In genomic region chr17:64154321-64155089, GRCh38 we compare ENCODE assay signal across 14 cellular contexts. TPM values are rescaled to one million over a fixed set of nuclear protein-coding genes. Genes with fewer than 3 reads are reported as not detected.
DNase-seq lines count a peak whose midpoint lies in the region; ATAC-seq and TF ChIP-seq lines count a peak whose summit lies in the region.
"Had no signal": no experiment of that assay in that cellular context is flagged by ENCODE, and none has a peak within 500 bp of the region (broad histone marks: within the 10 kb centered on the region; RNA-seq: fewer than 3 reads in every experiment).

No MANE protein-coding gene starts in this region.

- peak; percentile 11 for DNase-seq in GM23338 (ENCODE audit: low spot score)
- DNase-seq in adrenal gland: peak in 3 of 7 donors; percentile 21 to 49 (median 26)
- DNase-seq in islet precursor cell: peak; percentile 72
- DNase-seq in stomach: no peak
- DNase-seq in 8988T: no peak
- DNase-seq in BE2C: no peak
- DNase-seq in testis: no peak
- DNase-seq: CD8-positive, alpha-beta memory T cell; effector CD4-positive, alpha-beta T cell; mammary epithelial cell; NCI-H524; T-helper 9 cell had no signal

- H3K79me2 ChIP-seq in GM23338 (replicated peaks; ENCODE audit: insufficient read depth): no peaks in the 10 kb centered on the region

- no peaks in the 10 kb centered on the region for H3K27me3 ChIP-seq in GM23338 (ENCODE audit: insufficient read depth)
- no peaks in the 10 kb centered on the region for H3K27me3 ChIP-seq in adrenal gland
- no peaks in the 10 kb centered on the region for H3K27me3 ChIP-seq in stomach
- no peaks in the 10 kb centered on the region for H3K27me3 ChIP-seq in BE2C
- H3K27me3 ChIP-seq in testis: no peaks in the 10 kb centered on the region

- H3K4me1 Mint-ChIP-seq in GM23338: peaks cover 30% of the 10 kb centered on the region
- H3K4me1 Mint-ChIP-seq: activated CD8-positive, alpha-beta memory T cell treated with anti-CD3 and anti-CD28 coated beads, Interleukin-2, amount 10 ng/mL, durations not matched to agents 7 days and 5 days; CD8-positive, alpha-beta memory T cell had no signal

- H3K4me3 ChIP-seq in GM23338 (no peak overlapping the region), adrenal gland (no peak overlapping the region), stomach (no peak overlapping the region), BE2C (ENCODE audit: low read depth, low read length) (no peak overlapping the region), testis (no peak overlapping the region)

- H3K27ac ChIP-seq in GM23338 (ENCODE audit: low read depth) (no peak overlapping the region), adrenal gland (peak overlapping the region in 4 of 5 donors; percentile 4 to 93 (median 82)), stomach (peak overlapping the region in 3 of 5 donors; percentile 78 to 82 (median 79)), testis (peak overlapping the region in 1 of 2 donors; percentile 83)
- H3K27ac ChIP-seq: RWPE1 had no signal

- H3K9me2 ChIP-seq in GM23338 (ENCODE audit: insufficient read depth): no peaks in the 10 kb centered on the region

- no peaks in the 10 kb centered on the region for H3K36me3 ChIP-seq in GM23338 (ENCODE audit: insufficient read depth)
- H3K36me3 ChIP-seq in adrenal gland (replicated peaks in 1 of 2): peaks cover 0 to 8% of the 10 kb centered on the region in 2 donors
- H3K36me3 ChIP-seq in stomach: peaks cover 3 to 44% (median 38%) of the 10 kb centered on the region in 4 donors
- peaks cover 15% of the 10 kb centered on the region for H3K36me3 ChIP-seq in BE2C
- no peaks in the 10 kb centered on the region for H3K36me3 ChIP-seq in testis (ENCODE audit: low read depth, missing control alignments)

- no peak for TF ChIP-seq EP300 in stomach (IDR thresholded peaks at IDR 0.05)

- H3K4me1 ChIP-seq in GM23338 (ENCODE audit: insufficient read depth) (peaks cover 6% of the 10 kb centered on the region; the same call in 1 of the 2 replicates), adrenal gland (replicated peaks in 1 of 2) (peaks cover 21 to 46% of the 10 kb centered on the region in 2 donors), stomach (peaks cover 36 to 61% (median 51%) of the 10 kb centered on the region in 4 donors), BE2C (peaks cover 19% of the 10 kb centered on the region), testis (peaks cover 18% of the 10 kb centered on the region)

- no peaks in the 10 kb centered on the region for H3K9me3 Mint-ChIP-seq in GM23338
- H3K9me3 Mint-ChIP-seq: CD8-positive, alpha-beta memory T cell had no signal

- no peak overlapping the region for H3K4me2 ChIP-seq in GM23338

- H3K27me3 Mint-ChIP-seq in GM23338 (ENCODE audit: insufficient read depth, low read depth, poor library complexity): peaks cover 1% of the 10 kb centered on the region
- H3K27me3 Mint-ChIP-seq: activated CD8-positive, alpha-beta memory T cell treated with anti-CD3 and anti-CD28 coated beads, Interleukin-2, amount 10 ng/mL, durations not matched to agents 7 days and 5 days; CD8-positive, alpha-beta memory T cell had no signal

- peak in 1 of 2 experiments; percentile 43; a peak in 2 of 4 replicates for TF ChIP-seq CTCF in GM23338 (conservative IDR thresholded peaks at IDR 0.05; ENCODE audit: low read depth in 2 of 2)
- no peak for TF ChIP-seq CTCF in adrenal gland (IDR thresholded peaks at IDR 0.05)
- TF ChIP-seq CTCF in stomach (IDR thresholded peaks at IDR 0.05): no peak
- no peak for TF ChIP-seq CTCF in BE2C (IDR thresholded peaks at IDR 0.05; ENCODE audit: low read depth, low read length)
- TF ChIP-seq CTCF in testis (IDR thresholded peaks at IDR 0.05): no peak

- H4K20me1 ChIP-seq in GM23338 (replicated peaks; ENCODE audit: insufficient read depth): no peaks in the 10 kb centered on the region

- no peak overlapping the region for H3K4me3 Mint-ChIP-seq in GM23338
- H3K4me3 Mint-ChIP-seq: activated CD8-positive, alpha-beta memory T cell treated with anti-CD3 and anti-CD28 coated beads, Interleukin-2, amount 10 ng/mL, durations not matched to agents 7 days and 5 days had no signal

- intact Hi-C loops in adrenal gland (cut with DNase I): loop anchor here in 1 of 2 donors (10.0 kb wide), 1 partner anchor 120 kb away; no protein-coding TSS in a partner anchor
- intact Hi-C loops in stomach (cut with DNase I; ENCODE audit: low total_unique reads): loop anchor here (10.0 kb wide), 1 partner anchor 110 kb away; the partner anchor contains the start of gene TEX2
- intact Hi-C loops in testis (cut with DNase I; ENCODE audit: low total_unique reads): no loop called here

- H3K36me3 Mint-ChIP-seq in GM23338 (ENCODE audit: low read depth): peaks cover 16% of the 10 kb centered on the region

- H3K9me3 ChIP-seq in adrenal gland (replicated peaks in 1 of 3): no peaks in the 10 kb centered on the region
- no peaks in the 10 kb centered on the region for H3K9me3 ChIP-seq in stomach
- no peaks in the 10 kb centered on the region for H3K9me3 ChIP-seq in BE2C
- no peaks in the 10 kb centered on the region for H3K9me3 ChIP-seq in testis

- no peaks in the 10 kb centered on the region for H3F3A ChIP-seq in GM23338 (replicated peaks; ENCODE audit: low read depth)

- ATAC-seq in GM23338: peak; percentile 60
- ATAC-seq: activated CD8-positive, alpha-beta memory T cell treated with anti-CD3 and anti-CD28 coated beads, Interleukin-2, amount 10 ng/mL, durations not matched to agents 7 days and 5 days had no signal

- peak overlapping the region; percentile 4; the same call in 1 of the 2 replicates for H3K27ac Mint-ChIP-seq in GM23338
- H3K27ac Mint-ChIP-seq: activated CD8-positive, alpha-beta memory T cell treated with anti-CD3 and anti-CD28 coated beads, Interleukin-2, amount 10 ng/mL, durations not matched to agents 7 days and 5 days had no signal

- H2AFZ ChIP-seq in GM23338: no peak overlapping the region

- TF ChIP-seq POLR2A in adrenal gland (IDR thresholded peaks at IDR 0.05): no peak
- no peak for TF ChIP-seq POLR2A in stomach (IDR thresholded peaks at IDR 0.05)
- no peak for TF ChIP-seq POLR2A in testis (IDR thresholded peaks at IDR 0.05)

- WGBS in adrenal gland, 4 donors: 48 to 81% (median 74%) methylated on average over 10 to 12 of the region's 12 CpGs
- WGBS in stomach, 5 donors: 71 to 83% (median 73%) methylated on average over 10 to 12 of the region's 12 CpGs
- 82 to 84% methylated on average over 12 of the region's 12 CpGs for WGBS in testis, 2 donors

TF ChIP-seq in GM23338, 12 proteins besides CTCF, POLR2A, EP300 and RAD21:
- TF ChIP-seq REST (IDR thresholded peaks at IDR 0.05; ENCODE audit: unreplicated experiment) (no peak), POLR2AphosphoS5 (IDR thresholded peaks at IDR 0.05; ENCODE audit: low read depth) (no peak), CREB1 (CRISPR knock-in tag; IDR thresholded peaks at IDR 0.05; ENCODE audit: low read depth) (no peak), JUNB (IDR thresholded peaks at IDR 0.05; ENCODE audit: unreplicated experiment) (no peak)
TF ChIP-seq in GM23338: peak in this region for 0.

RNA-seq across cellular contexts. Expression of gene ERN1, which starts 24.6 kb away (rescaled TPM):
- total RNA-seq in GM23338 (2014; rRNA removed; shearing (Covaris generic)): 4.1 and 5.9 TPM in 2 replicates
- polyA plus RNA-seq in GM23338 (2016; fragmentation: Nextera tagmentation; extraction: Ambion mirVana) (4.2 and 7.5 TPM in 2 replicates), adrenal gland (10 to 100 TPM; 31.9 to 52.4 (median 32.6) TPM), stomach (1 to 10 TPM; 4.1 to 6.4 (median 6.1) TPM), testis (ENCODE audit: insufficient read depth, low read depth, low replicate concordance) (7.0 TPM)
- total RNA-seq in adrenal gland (100 to 1,000 TPM in 5 of 8 donors, 10 to 100 TPM in 3; 47.7 to 205 (median 122) TPM), stomach (10 to 100 TPM; 23.7 to 76.4 (median 33.8) TPM), testis (10 to 100 TPM; 12.8 to 13.0 TPM)
- polyA plus RNA-seq in BE2C (2012; ENCODE audit: insufficient read depth, insufficient read length, low read depth): 8.9 TPM

Comparison
In these comparisons a context has a peak if more than half of its experiments do, and no peak if none do; other contexts are left out.
1. DNase-seq: peak in GM23338 (single experiment) and islet precursor cell (single experiment); none in stomach (single experiment), 8988T (single experiment), BE2C (single experiment) and testis (single experiment).